In the genomic region with DNA sequence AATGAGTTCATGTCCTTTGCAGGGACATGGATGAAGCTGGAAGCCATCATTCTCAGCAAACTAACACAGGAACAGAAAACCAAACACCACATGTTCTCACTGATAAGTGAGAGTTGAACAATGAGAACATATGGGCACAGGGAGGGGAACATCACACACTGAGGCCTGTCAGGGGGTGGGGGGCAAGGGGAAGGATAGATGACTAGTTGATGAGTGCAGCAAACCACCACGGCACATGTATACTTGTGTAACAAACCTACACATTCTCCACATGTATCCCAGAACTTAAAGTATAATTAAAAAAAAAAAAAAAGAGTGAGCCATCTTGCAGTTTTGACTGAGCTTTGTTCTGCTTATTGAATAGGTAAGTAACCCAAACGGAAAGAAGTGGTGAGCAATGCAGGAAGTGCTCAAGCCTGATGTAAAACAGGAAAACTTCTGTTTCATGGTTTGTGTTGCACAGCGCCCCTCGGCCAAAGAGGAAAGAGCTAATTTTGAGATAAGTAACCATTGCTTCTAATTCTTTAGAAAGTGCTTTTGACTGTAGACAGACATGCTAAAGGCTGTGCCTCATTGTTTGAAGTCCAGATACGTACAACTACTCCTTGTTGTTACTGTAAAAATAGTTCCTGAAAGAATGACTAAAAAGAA, we compare ENCODE assay signal across 8 cellular contexts.
A peak's percentile ranks its signal among the peaks of the same experiment; 100 is the strongest.
DNase-seq lines count a peak whose midpoint lies in the region; ATAC-seq and TF ChIP-seq lines count a peak whose summit lies in the region.
"Not testable (repeated sequence)": the region's sequence is repeated elsewhere in the genome, so short reads cannot be mapped to it uniquely, and the experiment has no call there.

No MANE protein-coding gene starts in this region.

- intact Hi-C loops in activated CD4-positive, alpha-beta memory T cell treated with anti-CD3 and anti-CD28 coated beads for 36 hours (cut with micrococcal nuclease), result not testable (repeated sequence)
- intact Hi-C loops in dendritic cell treated with granulocyte-macrophage colony-stimulating factor and Interleukin-4, amounts not matched to agents 40 ng/mL and 50 ng/mL, for 4 days (cut with micrococcal nuclease), result loop anchor here (1.0 to 5.0 kb wide), 3 partner anchors 37 to 280 kb away; partner anchors contain the start of gene NMD3

- TF ChIP-seq CTCF in NB4 (IDR thresholded peaks at IDR 0.05; ENCODE audit: low read depth, low read length), result peak; percentile 6

- ATAC-seq in GM18861 (IDR thresholded peaks at IDR 0.05; ENCODE audit: unreplicated experiment), result peak; percentile 85
- peak; percentile 92 for ATAC-seq in GM21576 (IDR thresholded peaks at IDR 0.05; ENCODE audit: unreplicated experiment)
- peak; percentile 87 for ATAC-seq in HG03108 (IDR thresholded peaks at IDR 0.05; ENCODE audit: unreplicated experiment)
- peak in 1 of 2 donors; percentile 40 for ATAC-seq in naive thymus-derived CD8-positive, alpha-beta T cell

- POLR2A ChIA-PET in activated CD4-positive, alpha-beta memory T cell treated with anti-CD3 and anti-CD28 coated beads for 36 hours (lab: Charles Lee); naive thymus-derived CD8-positive, alpha-beta T cell (lab: Charles Lee): not testable (repeated sequence)

- not testable (repeated sequence) for H3K4me3 Mint-ChIP-seq in activated CD4-positive, alpha-beta memory T cell treated with anti-CD3 and anti-CD28 coated beads for 36 hours
- H3K4me3 Mint-ChIP-seq in dendritic cell treated with granulocyte-macrophage colony-stimulating factor and Interleukin-4, amounts not matched to agents 40 ng/mL and 50 ng/mL, for 4 days, result peak overlapping the region; percentile 27
- peak overlapping the region in 6 of 10 donors; percentile 8 to 66 (median 42) for H3K4me3 Mint-ChIP-seq in naive thymus-derived CD8-positive, alpha-beta T cell

- not testable (repeated sequence) for TF ChIP-seq POLR2A in NB4 (IDR thresholded peaks at IDR 0.05; ENCODE audit: extremely low read depth, insufficient read length)

- not testable (repeated sequence) for H3K4me1 Mint-ChIP-seq in activated CD4-positive, alpha-beta memory T cell treated with anti-CD3 and anti-CD28 coated beads for 36 hours (ENCODE audit: low read depth)
- peaks cover 62% of the 10 kb centered on the region for H3K4me1 Mint-ChIP-seq in dendritic cell treated with granulocyte-macrophage colony-stimulating factor and Interleukin-4, amounts not matched to agents 40 ng/mL and 50 ng/mL, for 4 days (ENCODE audit: low read depth)
- peaks cover 0 to 17% (median 13%) of the 10 kb centered on the region in 4 donors for H3K4me1 Mint-ChIP-seq in naive thymus-derived CD8-positive, alpha-beta T cell

- DNase-seq in AML-193 (lab: John Stamatoyannopoulos, UW) (peak; percentile 89 to 91), NB4 (ENCODE audit: low read depth) (peak; percentile 71)
- peak; percentile 28 for DNase-seq in activated CD4-positive, alpha-beta memory T cell treated with anti-CD3 and anti-CD28 coated beads for 36 hours
- DNase-seq in naive thymus-derived CD8-positive, alpha-beta T cell, result peak in 3 of 10 donors; percentile 4 to 10 (median 4)

- CTCF ChIA-PET in activated CD4-positive, alpha-beta memory T cell treated with anti-CD3 and anti-CD28 coated beads for 36 hours (lab: Charles Lee), result not testable (repeated sequence)

- H3K27me3 Mint-ChIP-seq in activated CD4-positive, alpha-beta memory T cell treated with anti-CD3 and anti-CD28 coated beads for 36 hours; dendritic cell treated with granulocyte-macrophage colony-stimulating factor and Interleukin-4, amounts not matched to agents 40 ng/mL and 50 ng/mL, for 4 days; naive thymus-derived CD8-positive, alpha-beta T cell: not testable (repeated sequence)

- H3K4me3 ChIP-seq in NB4 (ENCODE audit: low read depth, low read length), result peak overlapping the region; percentile 23

- not testable (repeated sequence) for H3K27ac Mint-ChIP-seq in activated CD4-positive, alpha-beta memory T cell treated with anti-CD3 and anti-CD28 coated beads for 36 hours
- H3K27ac Mint-ChIP-seq in dendritic cell treated with granulocyte-macrophage colony-stimulating factor and Interleukin-4, amounts not matched to agents 40 ng/mL and 50 ng/mL, for 4 days, result peak overlapping the region; percentile 80
- H3K27ac Mint-ChIP-seq in naive thymus-derived CD8-positive, alpha-beta T cell, result peak overlapping the region in 8 of 10 donors; percentile 37 to 84 (median 74)

- H3K36me3 Mint-ChIP-seq in activated CD4-positive, alpha-beta memory T cell treated with anti-CD3 and anti-CD28 coated beads for 36 hours, result not testable (repeated sequence)
- peaks cover 54% of the 10 kb centered on the region for H3K36me3 Mint-ChIP-seq in dendritic cell treated with granulocyte-macrophage colony-stimulating factor and Interleukin-4, amounts not matched to agents 40 ng/mL and 50 ng/mL, for 4 days (ENCODE audit: low read depth)
- H3K36me3 Mint-ChIP-seq in naive thymus-derived CD8-positive, alpha-beta T cell, result peaks cover 2 to 11% (median 7%) of the 10 kb centered on the region in 3 donors

- peaks cover 17% of the 10 kb centered on the region for H3K9me3 Mint-ChIP-seq in activated CD4-positive, alpha-beta memory T cell treated with anti-CD3 and anti-CD28 coated beads for 36 hours
- H3K9me3 Mint-ChIP-seq in dendritic cell treated with granulocyte-macrophage colony-stimulating factor and Interleukin-4, amounts not matched to agents 40 ng/mL and 50 ng/mL, for 4 days, result not testable (repeated sequence)
- H3K9me3 Mint-ChIP-seq in naive thymus-derived CD8-positive, alpha-beta T cell, result peaks cover 0 to 18% (median 7%) of the 10 kb centered on the region in 9 donors
